10 cellular contexts compared by ENCODE assay signal in genomic region chr4:108029321-108029720, GRCh38. TPM values are rescaled to one million over a fixed set of nuclear protein-coding genes. Genes with fewer than 3 reads are reported as not detected.
DNase-seq lines count a peak whose midpoint lies in the region; ATAC-seq lines count a peak whose summit lies in the region.
"Had no signal": no experiment of that assay in that cellular context is flagged by ENCODE, and none has a peak within 500 bp of the region (broad histone marks: within the 10 kb centered on the region; RNA-seq: fewer than 3 reads in every experiment).

No MANE protein-coding gene starts in this region.

- DNase-seq in Kasumi-1 (lab: John Stamatoyannopoulos, UW) (peak; percentile 2 to 5), GM19240 (ENCODE audit: insufficient read length, low spot score) (no peak), SHP77 (lab: John Stamatoyannopoulos, UW) (no peak), kidney tubule cell (ENCODE audit: low spot score) (no peak), NCI-H82 (lab: John Stamatoyannopoulos, UW) (no peak)
- peak; percentile 53 for DNase-seq in activated CD8-positive, alpha-beta memory T cell treated with anti-CD3 and anti-CD28 coated beads, Interleukin-2, amount 10 ng/mL, durations not matched to agents 7 days and 5 days
- DNase-seq in central memory CD4-positive, alpha-beta T cell: peak; percentile 8
- DNase-seq in stimulated activated CD8-positive, alpha-beta memory T cell treated with anti-CD3 and anti-CD28 coated beads, Interleukin-4, amount 100 ng/mL, for 24 hours (ENCODE audit: low read depth): peak; percentile 34
- DNase-seq: mesendoderm, NCI-H1105 had no signal

- peak; percentile 64 for ATAC-seq in activated CD8-positive, alpha-beta memory T cell treated with anti-CD3 and anti-CD28 coated beads, Interleukin-2, amount 10 ng/mL, durations not matched to agents 7 days and 5 days

- CTCF ChIA-PET in activated CD8-positive, alpha-beta memory T cell treated with anti-CD3 and anti-CD28 coated beads, Interleukin-2, amount 10 ng/mL, durations not matched to agents 7 days and 5 days (lab: Charles Lee): interaction anchor here (1.4 to 4.6 kb wide), 6 partner anchors 10 to 543 kb away, joined by 4 to 37 read pairs (median 6); no protein-coding TSS in a partner anchor

- H3K4me3 Mint-ChIP-seq in activated CD8-positive, alpha-beta memory T cell treated with anti-CD3 and anti-CD28 coated beads, Interleukin-2, amount 10 ng/mL, durations not matched to agents 7 days and 5 days: no peak overlapping the region

- no peaks in the 10 kb centered on the region for H3K27me3 Mint-ChIP-seq in activated CD8-positive, alpha-beta memory T cell treated with anti-CD3 and anti-CD28 coated beads, Interleukin-2, amount 10 ng/mL, durations not matched to agents 7 days and 5 days

- no peaks in the 10 kb centered on the region for H3K9me3 Mint-ChIP-seq in activated CD8-positive, alpha-beta memory T cell treated with anti-CD3 and anti-CD28 coated beads, Interleukin-2, amount 10 ng/mL, durations not matched to agents 7 days and 5 days (ENCODE audit: low read depth)

- peaks cover 40% of the 10 kb centered on the region for H3K36me3 Mint-ChIP-seq in activated CD8-positive, alpha-beta memory T cell treated with anti-CD3 and anti-CD28 coated beads, Interleukin-2, amount 10 ng/mL, durations not matched to agents 7 days and 5 days

- H3K4me1 Mint-ChIP-seq in activated CD8-positive, alpha-beta memory T cell treated with anti-CD3 and anti-CD28 coated beads, Interleukin-2, amount 10 ng/mL, durations not matched to agents 7 days and 5 days: peaks cover 27% of the 10 kb centered on the region

- H3K27ac Mint-ChIP-seq in activated CD8-positive, alpha-beta memory T cell treated with anti-CD3 and anti-CD28 coated beads, Interleukin-2, amount 10 ng/mL, durations not matched to agents 7 days and 5 days: peak overlapping the region; percentile 74

RNA-seq across cellular contexts. Expression of gene HADH, which starts 39.6 kb away (rescaled TPM):
- total RNA-seq in activated CD8-positive, alpha-beta memory T cell treated with anti-CD3 and anti-CD28 coated beads, Interleukin-2, amount 10 ng/mL, durations not matched to agents 7 days and 5 days: 10 to 100 TPM; 47.3 to 51.1 TPM

Comparison
In these comparisons a context has a peak if more than half of its experiments do, and no peak if none do; other contexts are left out.
1. DNase-seq: peak in Kasumi-1 (2 of 2), activated CD8-positive, alpha-beta memory T cell treated with anti-CD3 and anti-CD28 coated beads, Interleukin-2, amount 10 ng/mL, durations not matched to agents 7 days and 5 days (single experiment), central memory CD4-positive, alpha-beta T cell (single experiment) and stimulated activated CD8-positive, alpha-beta memory T cell treated with anti-CD3 and anti-CD28 coated beads, Interleukin-4, amount 100 ng/mL, for 24 hours (single experiment); none in GM19240 (single experiment), SHP77 (0 of 2), kidney tubule cell (single experiment) and NCI-H82 (single experiment).